8 cellular contexts compared by ENCODE assay signal in genomic region chr6:135880066-135880972, GRCh38. TPM values are rescaled to one million over a fixed set of nuclear protein-coding genes. Genes with fewer than 3 reads are reported as not detected.
DNase-seq lines count a peak whose midpoint lies in the region; ATAC-seq lines count a peak whose summit lies in the region.

No MANE protein-coding gene starts in this region.

- DNase-seq in NK-92 treated with Interleukin-12 subunit alpha and Interleukin-12 subunit beta, amount 100 ng/mL, for 24 hours (lab: John Stamatoyannopoulos, UW): peak; percentile 15
- DNase-seq in NK-92 (lab: John Stamatoyannopoulos, UW; ENCODE audit: unreplicated experiment) (no peak), T-helper 22 cell (ENCODE audit: low read depth) (peak; percentile 0), caudate nucleus (lab: John Stamatoyannopoulos, UW) (no peak), naive B cell (peak; percentile 72), ureter (ENCODE audit: low spot score) (no peak), SHP77 treated with DMSO at 0.1 percent for 48 hours (lab: John Stamatoyannopoulos, UW) (no peak)

- peak overlapping the region; percentile 78 to 92 (median 82) for H3K4me3 Mint-ChIP-seq in naive B cell

- peak overlapping the region; percentile 97 to 98 (median 98) for H3K27ac Mint-ChIP-seq in naive B cell

- no peaks in the 10 kb centered on the region for H3K9me3 Mint-ChIP-seq in naive B cell

- H3K27me3 Mint-ChIP-seq in naive B cell: no peaks in the 10 kb centered on the region

- peak overlapping the region; percentile 39 for H3K27ac ChIP-seq in caudate nucleus (ENCODE audit: low read depth, low read length)

- ATAC-seq in HG03108 (IDR thresholded peaks at IDR 0.05; ENCODE audit: unreplicated experiment) (peak; percentile 93), naive B cell (ENCODE audit: low read depth in 2 of 2) (peak; percentile 89)

- peaks cover 0 to 5% of the 10 kb centered on the region in 2 donors for H3K36me3 Mint-ChIP-seq in naive B cell

- peaks cover 32 to 58% (median 55%) of the 10 kb centered on the region in 3 donors for H3K4me1 Mint-ChIP-seq in naive B cell

RNA-seq across cellular contexts. Expression of gene PDE7B, which starts 28.8 kb away (rescaled TPM):
- polyA plus RNA-seq in naive B cell (ENCODE audit: low read depth in 6 of 6): 1 to 10 TPM in 5 of 6 donors, under 1 TPM in 1; 0.10 to 3.8 (median 3.0) TPM
- total RNA-seq in ureter: 18.4 TPM

Comparison
In these comparisons a context has a peak if more than half of its experiments do, and no peak if none do; other contexts are left out.
1. DNase-seq: peak in NK-92 treated with Interleukin-12 subunit alpha and Interleukin-12 subunit beta, amount 100 ng/mL, for 24 hours (single experiment), T-helper 22 cell (single experiment) and naive B cell (single experiment); none in NK-92 (single experiment), caudate nucleus (0 of 61), ureter (single experiment) and SHP77 treated with DMSO at 0.1 percent for 48 hours (single experiment).